8 cellular contexts compared by ENCODE assay signal in the genomic region with DNA sequence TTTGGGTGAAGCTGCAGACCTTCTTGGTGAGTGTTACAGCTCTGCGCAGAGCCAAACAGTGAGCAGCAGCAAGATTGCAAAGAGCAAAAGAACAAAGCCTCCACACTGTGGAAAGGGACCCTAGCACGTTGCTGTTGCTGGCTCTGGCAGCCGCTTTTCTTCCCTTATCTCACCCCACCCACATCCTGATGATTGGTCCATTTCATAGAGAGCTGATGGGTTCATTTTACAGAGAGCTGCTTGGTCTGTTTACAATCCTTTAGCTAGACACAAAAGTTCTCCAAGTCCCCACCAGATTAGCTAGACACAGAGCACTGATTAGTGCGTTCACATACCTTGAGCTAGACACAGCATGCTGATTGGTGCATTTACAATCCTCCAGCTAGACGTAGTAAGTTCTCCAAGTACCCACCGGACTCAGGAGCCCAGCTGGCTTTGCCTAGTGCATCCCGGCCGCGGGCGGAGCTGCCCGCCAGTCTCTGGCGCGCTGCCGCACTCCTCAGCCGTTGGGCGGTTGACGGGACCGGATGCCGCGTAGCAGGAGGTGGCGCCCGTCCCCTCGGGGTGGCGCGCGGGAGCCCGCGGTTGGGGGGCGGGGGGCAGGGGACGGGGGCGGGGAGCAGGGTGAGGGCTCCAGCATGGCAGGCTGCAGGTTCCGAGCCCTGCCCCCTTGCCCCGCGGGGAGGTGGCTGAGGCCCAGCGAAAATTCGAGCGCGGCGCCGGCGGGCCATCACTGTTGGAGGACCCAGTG.
DNase-seq lines count a peak whose midpoint lies in the region; ATAC-seq, FAIRE-seq and TF ChIP-seq lines count a peak whose summit lies in the region.
"Not testable (repeated sequence)": the region's sequence is repeated elsewhere in the genome, so short reads cannot be mapped to it uniquely, and the experiment has no call there.

No MANE protein-coding gene starts in this region.

- not testable (repeated sequence) for H3K9me3 Mint-ChIP-seq in CD4-positive, alpha-beta T cell; activated CD8-positive, alpha-beta T cell treated with anti-CD3 and anti-CD28 coated beads, Interleukin-2, amount 10 ng/mL, durations not matched to agents 7 days and 5 days (ENCODE audit: insufficient read depth)

- H2AFZ ChIP-seq in hepatocyte = peak overlapping the region; percentile 35

- CTCF ChIA-PET in CD4-positive, alpha-beta T cell (lab: Charles Lee); activated CD8-positive, alpha-beta T cell treated with anti-CD3 and anti-CD28 coated beads, Interleukin-2, amount 10 ng/mL, durations not matched to agents 7 days and 5 days (lab: Charles Lee): not testable (repeated sequence)

- not testable (repeated sequence) for H3K27me3 Mint-ChIP-seq in CD4-positive, alpha-beta T cell; activated CD8-positive, alpha-beta T cell treated with anti-CD3 and anti-CD28 coated beads, Interleukin-2, amount 10 ng/mL, durations not matched to agents 7 days and 5 days (ENCODE audit: low read depth)

- not testable (repeated sequence) for H3K27me3 ChIP-seq in CD4-positive, alpha-beta T cell (ENCODE audit: control insufficient read depth, insufficient read depth, low read length); hepatocyte; pancreas

- peak overlapping the region; percentile 93 for H3K27ac Mint-ChIP-seq in CD4-positive, alpha-beta T cell
- H3K27ac Mint-ChIP-seq in activated CD8-positive, alpha-beta T cell treated with anti-CD3 and anti-CD28 coated beads, Interleukin-2, amount 10 ng/mL, durations not matched to agents 7 days and 5 days = peak overlapping the region; percentile 92

- 3% methylated on average over 9 of the region's 41 CpGs for WGBS in hepatocyte (ENCODE audit: low lambda C conversion rate, missing lambda C conversion rate)
- 0 to 3% methylated on average over 3 to 20 of the region's 41 CpGs for WGBS in pancreas, 2 donors

- not testable (repeated sequence) for H3K36me3 Mint-ChIP-seq in CD4-positive, alpha-beta T cell (ENCODE audit: low read depth); activated CD8-positive, alpha-beta T cell treated with anti-CD3 and anti-CD28 coated beads, Interleukin-2, amount 10 ng/mL, durations not matched to agents 7 days and 5 days (ENCODE audit: low read depth)

- peak overlapping the region; percentile 64 for H3K4me2 ChIP-seq in hepatocyte

- not testable (repeated sequence) for H3K9me3 ChIP-seq in CD4-positive, alpha-beta T cell (ENCODE audit: control insufficient read depth, low read length); hepatocyte (ENCODE audit: low read depth); pancreas

- TF ChIP-seq CTCF in CD4-positive, alpha-beta T cell (IDR thresholded peaks at IDR 0.05); NB4 (IDR thresholded peaks at IDR 0.05; ENCODE audit: low read depth, low read length); cardiac fibroblast (IDR thresholded peaks at IDR 0.05; ENCODE audit: low read depth, low read length); pancreas (IDR thresholded peaks at IDR 0.05): not testable (repeated sequence)
- peak; percentile 18 for TF ChIP-seq CTCF in hepatocyte (IDR thresholded peaks at IDR 0.05; ENCODE audit: poor library complexity)

- H3K4me3 ChIP-seq in NB4 (ENCODE audit: low read depth, low read length) = peak overlapping the region; percentile 69
- peak overlapping the region; percentile 15 to 40 for H3K4me3 ChIP-seq in cardiac fibroblast (replicated peaks in 1 of 2; ENCODE audit: low read depth in 2 of 2, low read length in 2 of 2)
- peak overlapping the region; percentile 36 for H3K4me3 ChIP-seq in hepatocyte
- H3K4me3 ChIP-seq in pancreas = peak overlapping the region in 3 of 4 donors; percentile 19 to 44 (median 38)

- H4K20me1 ChIP-seq in hepatocyte (ENCODE audit: insufficient read depth, poor library complexity, severe bottlenecking) = not testable (repeated sequence)

- TF ChIP-seq POLR2A in NB4 (IDR thresholded peaks at IDR 0.05; ENCODE audit: extremely low read depth, insufficient read length) = peak; percentile 58

- peaks cover 18% of the 10 kb centered on the region for H3K79me2 ChIP-seq in hepatocyte

- peak; percentile 91 for ATAC-seq in CD4-positive, alpha-beta T cell (ENCODE audit: poor library complexity)
- peak; percentile 37 for ATAC-seq in GM21737 (IDR thresholded peaks at IDR 0.05; ENCODE audit: unreplicated experiment)
- ATAC-seq in activated CD8-positive, alpha-beta T cell treated with anti-CD3 and anti-CD28 coated beads, Interleukin-2, amount 10 ng/mL, durations not matched to agents 7 days and 5 days = peak; percentile 96
- peak; percentile 83 to 94 (median 91) for ATAC-seq in pancreas

- intact Hi-C loops in CD4-positive, alpha-beta T cell (cut with DNase I, micrococcal nuclease) = loop anchor here in 1 of 2 experiments (10.0 kb wide), 1 partner anchor 670 kb away; a partner anchor contains a TSS
- intact Hi-C loops in pancreas (cut with DNase I) = not testable (repeated sequence)

- POLR2A ChIA-PET in CD4-positive, alpha-beta T cell (lab: Charles Lee); activated CD8-positive, alpha-beta T cell treated with anti-CD3 and anti-CD28 coated beads, Interleukin-2, amount 10 ng/mL, durations not matched to agents 7 days and 5 days (lab: Charles Lee): not testable (repeated sequence)

- peak; percentile 59 to 82 (median 68) for DNase-seq in CD4-positive, alpha-beta T cell
- peak; percentile 87 for DNase-seq in NB4 (ENCODE audit: low read depth)
- peak; percentile 86 for DNase-seq in activated CD8-positive, alpha-beta T cell treated with anti-CD3 and anti-CD28 coated beads, Interleukin-2, amount 10 ng/mL, durations not matched to agents 7 days and 5 days
- DNase-seq in cardiac fibroblast (ENCODE audit: low read depth in 2 of 2) = peak; percentile 22 to 67
- peak; percentile 54 for DNase-seq in hepatocyte (ENCODE audit: low spot score)
- peak; percentile 69 to 87 (median 80) for DNase-seq in pancreas
- peak; percentile 30 to 56 for DNase-seq in stimulated activated CD8-positive, alpha-beta memory T cell treated with anti-CD3 and anti-CD28 coated beads, Interleukin-4, amount 100 ng/mL, for 4 hours (ENCODE audit: low read depth in 2 of 2, low spot score in 1 of 2)

- peaks cover 23% of the 10 kb centered on the region for H3K4me1 Mint-ChIP-seq in CD4-positive, alpha-beta T cell (ENCODE audit: low read depth)
- H3K4me1 Mint-ChIP-seq in activated CD8-positive, alpha-beta T cell treated with anti-CD3 and anti-CD28 coated beads, Interleukin-2, amount 10 ng/mL, durations not matched to agents 7 days and 5 days (ENCODE audit: low read depth) = peaks cover 11% of the 10 kb centered on the region

- not testable (repeated sequence) for FAIRE-seq in pancreas (lab: Jason Lieb, UNC)

- not testable (repeated sequence) for H3K9me2 ChIP-seq in hepatocyte (replicated peaks; ENCODE audit: insufficient read depth)

- H3K36me3 ChIP-seq in hepatocyte (replicated peaks; ENCODE audit: insufficient read depth, low read depth); pancreas: not testable (repeated sequence)

- not testable (repeated sequence) for H3K27ac ChIP-seq in CD4-positive, alpha-beta T cell (ENCODE audit: low read depth, low read length)
- peak overlapping the region; percentile 92 for H3K27ac ChIP-seq in hepatocyte
- H3K27ac ChIP-seq in pancreas = peak overlapping the region; percentile 55 to 87 (median 82)

- H3K4me1 ChIP-seq in hepatocyte (ENCODE audit: insufficient read depth); pancreas: not testable (repeated sequence)

- peak overlapping the region; percentile 88 for H3K4me3 Mint-ChIP-seq in CD4-positive, alpha-beta T cell
- peak overlapping the region; percentile 80 for H3K4me3 Mint-ChIP-seq in activated CD8-positive, alpha-beta T cell treated with anti-CD3 and anti-CD28 coated beads, Interleukin-2, amount 10 ng/mL, durations not matched to agents 7 days and 5 days

Comparison
In these comparisons a context has a peak if more than half of its experiments do, and no peak if none do; other contexts are left out.
1. ATAC-seq: peak in every context shown above with its lines; median percentile 96 in activated CD8-positive, alpha-beta T cell treated with anti-CD3 and anti-CD28 coated beads, Interleukin-2, amount 10 ng/mL, durations not matched to agents 7 days and 5 days; 91 in CD4-positive, alpha-beta T cell; 91 in pancreas; 37 in GM21737.